ENCODE assay signal across 10 cellular contexts in genomic region chr7:74027683-74028320, GRCh38. TPM values are rescaled to one million over a fixed set of nuclear protein-coding genes. Genes with fewer than 3 reads are reported as not detected.
DNase-seq lines count a peak whose midpoint lies in the region; ATAC-seq and TF ChIP-seq lines count a peak whose summit lies in the region.
"Had no signal": no experiment of that assay in that cellular context is flagged by ENCODE, and none has a peak within 500 bp of the region (broad histone marks: within the 10 kb centered on the region; RNA-seq: fewer than 3 reads in every experiment).

Gene ELN (plus strand): TSS chr7:74028173. CDS start chr7:74028188, 15 bp downstream.

- H2AFZ ChIP-seq in hepatocyte, result no peak within 1 kb of the TSS

- no peaks in the 10 kb centered on the region for H3K9me2 ChIP-seq in hepatocyte (replicated peaks; ENCODE audit: insufficient read depth)

- peaks cover 35% of the 10 kb centered on the region for H3K4me1 ChIP-seq in hepatocyte (ENCODE audit: insufficient read depth)

- H3K4me2 ChIP-seq in hepatocyte, result peak within 1 kb of the TSS; percentile 73

- no peaks in the 10 kb centered on the region for H3K79me2 ChIP-seq in hepatocyte

- no peak for ATAC-seq in HG02840 (IDR thresholded peaks at IDR 0.05; ENCODE audit: low FRiP score, unreplicated experiment)
- no peak for ATAC-seq in HG03432 (IDR thresholded peaks at IDR 0.05; ENCODE audit: unreplicated experiment)

- peak within 1 kb of the TSS; percentile 79 for H3K27ac ChIP-seq in hepatocyte

- WGBS in hepatocyte (ENCODE audit: low lambda C conversion rate, missing lambda C conversion rate), result 34% methylated on average over 15 of the region's 39 CpGs

- POLR2A ChIA-PET in GM10248 (lab: Yijun Ruan, JAX), result interaction anchor here (0.6 kb wide), 1 partner anchor 130 kb away, joined by 3 read pairs; no protein-coding TSS in a partner anchor

- TF ChIP-seq CTCF in astrocyte of the cerebellum (IDR thresholded peaks at IDR 0.05; ENCODE audit: low read depth, low read length, missing control alignments), result no peak
- TF ChIP-seq CTCF in hepatocyte (IDR thresholded peaks at IDR 0.05; ENCODE audit: poor library complexity), result no peak
- TF ChIP-seq CTCF in retinal pigment epithelial cell (conservative IDR thresholded peaks at IDR 0.05; ENCODE audit: low read depth, low read length), result no peak
- no peak for TF ChIP-seq CTCF in GM10248 (IDR thresholded peaks at IDR 0.05; ENCODE audit: control extremely low read depth, extremely low read depth, low read depth, missing control alignments)

- H3K9me3 ChIP-seq in hepatocyte (ENCODE audit: low read depth), result no peaks in the 10 kb centered on the region

- H3K27me3 ChIP-seq in hepatocyte, result peaks cover 5% of the 10 kb centered on the region

- CTCF ChIA-PET in GM10248 (lab: Yijun Ruan, JAX), result interaction anchor here (1.0 to 4.1 kb wide), 7 partner anchors 9 to 213 kb away, joined by 3 to 79 read pairs (median 9); no protein-coding TSS in a partner anchor

- DNase-seq in GM03348 (ENCODE audit: low spot score) (peak; percentile 80), astrocyte of the cerebellum (ENCODE audit: low read depth) (no peak), hepatocyte (ENCODE audit: low spot score) (peak; percentile 73), retinal pigment epithelial cell (ENCODE audit: low read depth) (no peak), NCI-H2171 treated with DMSO at 0.1 percent for 48 hours (lab: John Stamatoyannopoulos, UW) (no peak), GM10248 (ENCODE audit: extremely low spot score) (no peak)
- DNase-seq: GDM1 had no signal

- H3K4me3 ChIP-seq in astrocyte of the cerebellum (ENCODE audit: low read depth, low read length) (peak within 1 kb of the TSS; percentile 31), hepatocyte (no peak within 1 kb of the TSS), retinal pigment epithelial cell (ENCODE audit: low read length) (peak within 1 kb of the TSS; percentile 79)

- H4K20me1 ChIP-seq in hepatocyte (ENCODE audit: insufficient read depth, poor library complexity, severe bottlenecking), result no peaks in the 10 kb centered on the region

- in situ Hi-C loops in astrocyte of the cerebellum (cut with HindIII; ENCODE audit: low sequenced_read_pairs), result no loop called here

- no peaks in the 10 kb centered on the region for H3K36me3 ChIP-seq in hepatocyte (replicated peaks; ENCODE audit: insufficient read depth, low read depth)

RNA-seq across cellular contexts. Expression of gene ELN, which starts in this region (rescaled TPM):
- total RNA-seq in hepatocyte, result 45.2 and 58.1 TPM in 2 replicates
- 37.7 and 42.5 TPM in 2 replicates for polyA plus RNA-seq in hepatocyte
- total RNA-seq: OCI-LY7 had no signal

Comparison
In these comparisons a context has a peak if more than half of its experiments do, and no peak if none do; other contexts are left out.
1. DNase-seq: peak in GM03348 (single experiment) and hepatocyte (single experiment); none in astrocyte of the cerebellum (single experiment), retinal pigment epithelial cell (single experiment), NCI-H2171 treated with DMSO at 0.1 percent for 48 hours (single experiment) and GM10248 (single experiment).